8 cellular contexts compared by ENCODE assay signal in genomic region chr18:46622999-46623398, GRCh38. TPM values are rescaled to one million over a fixed set of nuclear protein-coding genes. Genes with fewer than 3 reads are reported as not detected.
DNase-seq lines count a peak whose midpoint lies in the region; TF ChIP-seq lines count a peak whose summit lies in the region.

No MANE protein-coding gene starts in this region.

- intact Hi-C loops in Calu3 (cut with micrococcal nuclease; ENCODE audit: unreplicated experiment): loop anchor here (1.0 to 2.0 kb wide), 2 partner anchors 342 to 474 kb away; no protein-coding TSS in a partner anchor

- H3K4me3 Mint-ChIP-seq in CD8-positive, alpha-beta memory T cell: peak overlapping the region in 2 of 7 donors; percentile 61 to 71
- H3K4me3 Mint-ChIP-seq in HFFc6 (no peak overlapping the region), Calu3 (ENCODE audit: low read depth, unreplicated experiment) (no peak overlapping the region), glutamatergic neuron (ENCODE audit: unreplicated experiment) (no peak overlapping the region)

- H3K36me3 ChIP-seq in CD8-positive, alpha-beta memory T cell (ENCODE audit: insufficient read depth, low read length): no peaks in the 10 kb centered on the region

- POLR2A ChIA-PET in CD8-positive, alpha-beta memory T cell (lab: Charles Lee): interaction anchor here (1.2 kb wide), 1 partner anchor 449 kb away, joined by 3 read pairs; a partner anchor contains a TSS

- H3K9me3 ChIP-seq in CD8-positive, alpha-beta memory T cell (ENCODE audit: low read length): no peaks in the 10 kb centered on the region

- no TSS peak for BruUV-seq in Calu3 (replicated peaks; lab: Mats Ljungman, UMichigan)

- H3K4me1 ChIP-seq in CD8-positive, alpha-beta memory T cell (ENCODE audit: insufficient read depth, low read length): peaks cover 25% of the 10 kb centered on the region

- H3K9me3 Mint-ChIP-seq in CD8-positive, alpha-beta memory T cell: no peaks in the 10 kb centered on the region
- H3K9me3 Mint-ChIP-seq in HFFc6 (no peaks in the 10 kb centered on the region), Calu3 (ENCODE audit: low read depth, unreplicated experiment) (no peaks in the 10 kb centered on the region), glutamatergic neuron (ENCODE audit: unreplicated experiment) (no peaks in the 10 kb centered on the region)

- no peak overlapping the region for H3K27ac ChIP-seq in CD8-positive, alpha-beta memory T cell (ENCODE audit: low read depth, low read length)

- H3K27me3 Mint-ChIP-seq in CD8-positive, alpha-beta memory T cell: peaks cover 4 to 10% of the 10 kb centered on the region in 2 donors
- H3K27me3 Mint-ChIP-seq in HFFc6 (ENCODE audit: insufficient read depth) (peaks cover 15% of the 10 kb centered on the region), Calu3 (ENCODE audit: unreplicated experiment) (peaks cover 91% of the 10 kb centered on the region), glutamatergic neuron (ENCODE audit: unreplicated experiment) (no peaks in the 10 kb centered on the region)

- H3K27ac Mint-ChIP-seq in CD8-positive, alpha-beta memory T cell: peak overlapping the region in 6 of 8 donors; percentile 3 to 92 (median 52)
- H3K27ac Mint-ChIP-seq in HFFc6 (no peak overlapping the region; the same call in 1 of the 2 replicates), Calu3 (ENCODE audit: unreplicated experiment) (no peak overlapping the region), glutamatergic neuron (ENCODE audit: unreplicated experiment) (no peak overlapping the region)

- in situ Hi-C loops in SK-MEL-5 (cut with HindIII; ENCODE audit: low pct_unique_long_range_greater_than_20kb, low sequenced_read_pairs): no loop called here

- TF ChIP-seq CTCF in HFFc6 (IDR thresholded peaks at IDR 0.05): peak; percentile 45; the same call in 1 of the 2 replicates
- no peak for TF ChIP-seq CTCF in Calu3 (IDR thresholded peaks at IDR 0.05; ENCODE audit: unreplicated experiment)
- no peak for TF ChIP-seq CTCF in glutamatergic neuron (IDR thresholded peaks at IDR 0.05; ENCODE audit: partially characterized antibody, unreplicated experiment)

- peaks cover 0 to 3% (median 0%) of the 10 kb centered on the region in 3 donors for H3K36me3 Mint-ChIP-seq in CD8-positive, alpha-beta memory T cell
- H3K36me3 Mint-ChIP-seq in HFFc6 (ENCODE audit: low read depth): no peaks in the 10 kb centered on the region
- H3K36me3 Mint-ChIP-seq in Calu3 (ENCODE audit: insufficient read depth, unreplicated experiment): no peaks in the 10 kb centered on the region
- H3K36me3 Mint-ChIP-seq in glutamatergic neuron (ENCODE audit: unreplicated experiment): no peaks in the 10 kb centered on the region

- CTCF ChIA-PET in CD8-positive, alpha-beta memory T cell (lab: Charles Lee): interaction anchor here (0.7 to 2.0 kb wide), 3 partner anchors 35 to 473 kb away, joined by 3 to 16 read pairs (median 9); a partner anchor contains a TSS
- CTCF ChIA-PET in Calu3 (lab: Charles Lee): interaction anchor here (0.6 to 2.0 kb wide), 7 partner anchors 19 to 468 kb away, joined by 3 to 16 read pairs (median 3); a partner anchor contains a TSS

- DNase-seq in CD8-positive, alpha-beta memory T cell: no peak
- DNase-seq in HFFc6 (peak; percentile 30), SK-MEL-5 (ENCODE audit: low read depth, low spot score) (peak; percentile 58), inferior parietal cortex (ENCODE audit: extremely low spot score) (peak; percentile 59), Calu3 (no peak), amniotic stem cell (lab: John Stamatoyannopoulos, UW) (no peak), glutamatergic neuron (no peak)
- no peak for DNase-seq in central memory CD4-positive, alpha-beta T cell

- H3K4me3 ChIP-seq in CD8-positive, alpha-beta memory T cell (ENCODE audit: low read length): peak overlapping the region; percentile 24

- H3K4me1 Mint-ChIP-seq in CD8-positive, alpha-beta memory T cell: peaks cover 37 to 38% (median 38%) of the 10 kb centered on the region in 3 donors
- peaks cover 9% of the 10 kb centered on the region; the same call in 1 of the 2 replicates for H3K4me1 Mint-ChIP-seq in HFFc6 (ENCODE audit: low read depth)
- no peaks in the 10 kb centered on the region for H3K4me1 Mint-ChIP-seq in Calu3 (ENCODE audit: low read depth, unreplicated experiment)
- H3K4me1 Mint-ChIP-seq in glutamatergic neuron (ENCODE audit: low read depth, unreplicated experiment): peaks cover 2% of the 10 kb centered on the region

- H3K27me3 ChIP-seq in CD8-positive, alpha-beta memory T cell (ENCODE audit: insufficient read depth, low read length, poor library complexity, severe bottlenecking): no peaks in the 10 kb centered on the region

RNA-seq across cellular contexts. Expression of gene LOXHD1, which starts 34.0 kb away (rescaled TPM):
- not detected for total RNA-seq in CD8-positive, alpha-beta memory T cell
- polyA plus RNA-seq in CD8-positive, alpha-beta memory T cell: not detected
- total RNA-seq in HFFc6 (2021; fragmentation: NEBNext Ultra II Directional; extraction: Animal tissue kit (Norgen Biotek cat#: 25700)): not detected
- not detected in 2 replicates for total RNA-seq in SK-MEL-5 (2014; rRNA removed; shearing (Covaris generic))
- not detected in 2 replicates for polyA plus RNA-seq in SK-MEL-5 (2015; cell fraction: cytosol; rRNA removed)
- not detected in 2 replicates for polyA plus RNA-seq in SK-MEL-5 (2015; cell fraction: nucleus; rRNA removed)
- total RNA-seq in Calu3 (2022) (not detected in 2 replicates), glutamatergic neuron (ENCODE audit: unreplicated experiment) (not detected)

Comparison
In these comparisons a context has a peak if more than half of its experiments do, and no peak if none do; other contexts are left out.
1. DNase-seq: peak in HFFc6 (single experiment), SK-MEL-5 (single experiment) and inferior parietal cortex (single experiment); none in CD8-positive, alpha-beta memory T cell (0 of 5), Calu3 (single experiment), amniotic stem cell (single experiment), central memory CD4-positive, alpha-beta T cell (single experiment) and glutamatergic neuron (single experiment).
2. H3K27ac Mint-ChIP-seq: peak in CD8-positive, alpha-beta memory T cell (6 of 8); none in HFFc6 (single experiment), Calu3 (single experiment) and glutamatergic neuron (single experiment).